In the genomic region with DNA sequence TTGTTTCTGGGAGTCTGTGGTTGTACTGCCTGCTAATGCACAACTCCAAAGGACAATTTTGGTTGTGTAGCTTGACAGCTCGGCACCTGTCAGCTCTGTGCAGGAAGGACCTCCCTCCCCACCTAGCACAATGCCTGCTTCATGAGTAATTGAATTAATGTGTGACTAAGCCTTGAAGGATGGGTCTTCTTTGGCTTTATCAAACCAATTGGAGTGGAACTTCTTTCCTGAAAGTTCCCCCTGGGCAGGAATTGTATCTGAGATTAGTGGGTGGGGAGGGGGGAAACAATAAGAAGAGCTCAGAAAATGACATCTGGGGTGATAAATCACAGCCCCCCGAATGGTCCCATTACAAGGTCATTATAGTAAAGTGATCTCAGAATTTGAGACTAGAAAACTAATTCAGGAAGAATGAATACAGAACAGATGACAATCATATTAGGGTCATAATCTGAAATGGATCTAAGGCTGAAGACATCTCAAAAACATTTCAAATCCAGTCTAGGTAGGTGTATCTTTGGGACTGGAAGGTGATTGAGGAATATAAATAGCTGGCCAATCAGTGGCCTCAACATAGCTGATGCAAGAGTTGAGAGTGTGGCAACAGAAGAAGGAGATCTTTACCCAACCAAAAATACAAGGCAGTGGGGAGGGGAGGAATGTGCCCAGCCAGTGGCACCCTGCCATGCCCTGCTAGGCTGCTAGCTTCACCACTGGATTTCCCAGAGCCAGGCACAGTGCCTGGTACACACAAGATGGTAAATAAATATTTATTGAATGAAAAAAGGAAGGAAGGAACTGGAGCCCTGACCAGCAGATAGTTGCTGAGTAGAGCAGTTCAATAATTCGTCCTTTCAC, we compare ENCODE assay signal across 1 cellular context.
TF ChIP-seq lines count a peak whose summit lies in the region.

No MANE protein-coding gene starts in this region.

TF ChIP-seq in HEK293, 187 proteins besides CTCF, POLR2A, EP300 and RAD21 (continued from another document):
- TF ChIP-seq, protein P1, sequence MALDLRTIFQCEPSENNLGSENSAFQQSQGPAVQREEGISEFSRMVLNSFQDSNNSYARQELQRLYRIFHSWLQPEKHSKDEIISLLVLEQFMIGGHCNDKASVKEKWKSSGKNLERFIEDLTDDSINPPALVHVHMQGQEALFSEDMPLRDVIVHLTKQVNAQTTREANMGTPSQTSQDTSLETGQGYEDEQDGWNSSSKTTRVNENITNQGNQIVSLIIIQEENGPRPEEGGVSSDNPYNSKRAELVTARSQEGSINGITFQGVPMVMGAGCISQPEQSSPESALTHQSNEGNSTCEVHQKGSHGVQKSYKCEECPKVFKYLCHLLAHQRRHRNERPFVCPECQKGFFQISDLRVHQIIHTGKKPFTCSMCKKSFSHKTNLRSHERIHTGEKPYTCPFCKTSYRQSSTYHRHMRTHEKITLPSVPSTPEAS (tag by site-specific recombination; IDR thresholded peaks at IDR 0.05), result no peak; the same call in 1 of the 2 replicates
- TF ChIP-seq ZNF621 (tag by site-specific recombination; IDR thresholded peaks at IDR 0.05) (no peak), REPIN1 (tag by site-specific recombination; IDR thresholded peaks at IDR 0.05; ENCODE audit: low read depth) (0 out of 2 replicates have a peak, but pooled peaks have one; percentile 3), ZIC2 (tag by site-specific recombination; IDR thresholded peaks at IDR 0.05) (peak; percentile 46), ZNF561 (tag by site-specific recombination; IDR thresholded peaks at IDR 0.05; ENCODE audit: borderline replicate concordance) (0 out of 2 replicates have a peak, but pooled peaks have one; percentile 44), ZNF23 (tag by site-specific recombination; IDR thresholded peaks at IDR 0.05; ENCODE audit: borderline replicate concordance) (no peak), ZNF341 (tag by site-specific recombination; IDR thresholded peaks at IDR 0.05; ENCODE audit: low read depth) (peak; percentile 83), ZNF404 (tag by site-specific recombination; IDR thresholded peaks at IDR 0.05) (no peak), ZNF24 (tag by site-specific recombination; IDR thresholded peaks at IDR 0.05) (peak; percentile 46; the same call in 1 of the 2 replicates), ZBTB8A (tag by site-specific recombination; IDR thresholded peaks at IDR 0.05) (peak; percentile 64; the same call in 1 of the 2 replicates), ZNF416 (tag by site-specific recombination; IDR thresholded peaks at IDR 0.05) (no peak), ZNF366 (tag by site-specific recombination; conservative IDR thresholded peaks at IDR 0.05) (peak; percentile 91), ZNF521 (tag by site-specific recombination; IDR thresholded peaks at IDR 0.05) (no peak), ZNF335 (tag by site-specific recombination; conservative IDR thresholded peaks at IDR 0.05) (peak; percentile 67), ZNF169 (tag by site-specific recombination; IDR thresholded peaks at IDR 0.05) (no peak), ZBTB21 (tag by site-specific recombination; IDR thresholded peaks at IDR 0.05) (peak; percentile 24; the same call in 1 of the 2 replicates), SP2 (tag by site-specific recombination; IDR thresholded peaks at IDR 0.05) (peak; percentile 24; the same call in 1 of the 2 replicates), ZBTB17 (tag by site-specific recombination; IDR thresholded peaks at IDR 0.05) (peak; percentile 88), FEZF1 (tag by site-specific recombination; IDR thresholded peaks at IDR 0.05) (peak; percentile 23; the same call in 1 of the 2 replicates), IKZF3 (tag by site-specific recombination; IDR thresholded peaks at IDR 0.05) (peak; percentile 32; the same call in 1 of the 2 replicates), ZSCAN23 (tag by site-specific recombination; IDR thresholded peaks at IDR 0.05) (no peak), ZNF132 (tag by site-specific recombination; IDR thresholded peaks at IDR 0.05; ENCODE audit: borderline replicate concordance) (no peak), ZNF670 (tag by site-specific recombination; IDR thresholded peaks at IDR 0.05; ENCODE audit: low read depth) (no peak), ZBTB1 (tag by site-specific recombination; IDR thresholded peaks at IDR 0.05) (no peak), ZEB2 (tag by site-specific recombination; IDR thresholded peaks at IDR 0.05) (peak; percentile 82)
- TF ChIP-seq, protein P2, sequence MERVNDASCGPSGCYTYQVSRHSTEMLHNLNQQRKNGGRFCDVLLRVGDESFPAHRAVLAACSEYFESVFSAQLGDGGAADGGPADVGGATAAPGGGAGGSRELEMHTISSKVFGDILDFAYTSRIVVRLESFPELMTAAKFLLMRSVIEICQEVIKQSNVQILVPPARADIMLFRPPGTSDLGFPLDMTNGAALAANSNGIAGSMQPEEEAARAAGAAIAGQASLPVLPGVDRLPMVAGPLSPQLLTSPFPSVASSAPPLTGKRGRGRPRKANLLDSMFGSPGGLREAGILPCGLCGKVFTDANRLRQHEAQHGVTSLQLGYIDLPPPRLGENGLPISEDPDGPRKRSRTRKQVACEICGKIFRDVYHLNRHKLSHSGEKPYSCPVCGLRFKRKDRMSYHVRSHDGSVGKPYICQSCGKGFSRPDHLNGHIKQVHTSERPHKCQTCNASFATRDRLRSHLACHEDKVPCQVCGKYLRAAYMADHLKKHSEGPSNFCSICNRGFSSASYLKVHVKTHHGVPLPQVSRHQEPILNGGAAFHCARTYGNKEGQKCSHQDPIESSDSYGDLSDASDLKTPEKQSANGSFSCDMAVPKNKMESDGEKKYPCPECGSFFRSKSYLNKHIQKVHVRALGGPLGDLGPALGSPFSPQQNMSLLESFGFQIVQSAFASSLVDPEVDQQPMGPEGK (tag by site-specific recombination; IDR thresholded peaks at IDR 0.05), result peak; percentile 60
- TF ChIP-seq, protein P3, sequence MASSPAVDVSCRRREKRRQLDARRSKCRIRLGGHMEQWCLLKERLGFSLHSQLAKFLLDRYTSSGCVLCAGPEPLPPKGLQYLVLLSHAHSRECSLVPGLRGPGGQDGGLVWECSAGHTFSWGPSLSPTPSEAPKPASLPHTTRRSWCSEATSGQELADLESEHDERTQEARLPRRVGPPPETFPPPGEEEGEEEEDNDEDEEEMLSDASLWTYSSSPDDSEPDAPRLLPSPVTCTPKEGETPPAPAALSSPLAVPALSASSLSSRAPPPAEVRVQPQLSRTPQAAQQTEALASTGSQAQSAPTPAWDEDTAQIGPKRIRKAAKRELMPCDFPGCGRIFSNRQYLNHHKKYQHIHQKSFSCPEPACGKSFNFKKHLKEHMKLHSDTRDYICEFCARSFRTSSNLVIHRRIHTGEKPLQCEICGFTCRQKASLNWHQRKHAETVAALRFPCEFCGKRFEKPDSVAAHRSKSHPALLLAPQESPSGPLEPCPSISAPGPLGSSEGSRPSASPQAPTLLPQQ (tag by site-specific recombination; IDR thresholded peaks at IDR 0.05), result 0 out of 2 replicates have a peak, but pooled peaks have one; percentile 55
- TF ChIP-seq, protein P4, sequence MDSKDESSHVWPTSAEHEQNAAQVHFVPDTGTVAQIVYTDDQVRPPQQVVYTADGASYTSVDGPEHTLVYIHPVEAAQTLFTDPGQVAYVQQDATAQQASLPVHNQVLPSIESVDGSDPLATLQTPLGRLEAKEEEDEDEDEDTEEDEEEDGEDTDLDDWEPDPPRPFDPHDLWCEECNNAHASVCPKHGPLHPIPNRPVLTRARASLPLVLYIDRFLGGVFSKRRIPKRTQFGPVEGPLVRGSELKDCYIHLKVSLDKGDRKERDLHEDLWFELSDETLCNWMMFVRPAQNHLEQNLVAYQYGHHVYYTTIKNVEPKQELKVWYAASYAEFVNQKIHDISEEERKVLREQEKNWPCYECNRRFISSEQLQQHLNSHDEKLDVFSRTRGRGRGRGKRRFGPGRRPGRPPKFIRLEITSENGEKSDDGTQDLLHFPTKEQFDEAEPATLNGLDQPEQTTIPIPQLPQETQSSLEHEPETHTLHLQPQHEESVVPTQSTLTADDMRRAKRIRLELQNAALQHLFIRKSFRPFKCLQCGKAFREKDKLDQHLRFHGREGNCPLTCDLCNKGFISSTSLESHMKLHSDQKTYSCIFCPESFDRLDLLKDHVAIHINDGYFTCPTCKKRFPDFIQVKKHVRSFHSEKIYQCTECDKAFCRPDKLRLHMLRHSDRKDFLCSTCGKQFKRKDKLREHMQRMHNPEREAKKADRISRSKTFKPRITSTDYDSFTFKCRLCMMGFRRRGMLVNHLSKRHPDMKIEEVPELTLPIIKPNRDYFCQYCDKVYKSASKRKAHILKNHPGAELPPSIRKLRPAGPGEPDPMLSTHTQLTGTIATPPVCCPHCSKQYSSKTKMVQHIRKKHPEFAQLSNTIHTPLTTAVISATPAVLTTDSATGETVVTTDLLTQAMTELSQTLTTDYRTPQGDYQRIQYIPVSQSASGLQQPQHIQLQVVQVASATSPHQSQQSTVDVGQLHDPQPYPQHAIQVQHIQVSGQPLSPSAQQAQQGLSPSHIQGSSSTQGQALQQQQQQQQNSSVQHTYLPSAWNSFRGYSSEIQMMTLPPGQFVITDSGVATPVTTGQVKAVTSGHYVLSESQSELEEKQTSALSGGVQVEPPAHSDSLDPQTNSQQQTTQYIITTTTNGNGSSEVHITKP (tag by site-specific recombination; IDR thresholded peaks at IDR 0.05), result peak; percentile 46
- TF ChIP-seq, protein P5, sequence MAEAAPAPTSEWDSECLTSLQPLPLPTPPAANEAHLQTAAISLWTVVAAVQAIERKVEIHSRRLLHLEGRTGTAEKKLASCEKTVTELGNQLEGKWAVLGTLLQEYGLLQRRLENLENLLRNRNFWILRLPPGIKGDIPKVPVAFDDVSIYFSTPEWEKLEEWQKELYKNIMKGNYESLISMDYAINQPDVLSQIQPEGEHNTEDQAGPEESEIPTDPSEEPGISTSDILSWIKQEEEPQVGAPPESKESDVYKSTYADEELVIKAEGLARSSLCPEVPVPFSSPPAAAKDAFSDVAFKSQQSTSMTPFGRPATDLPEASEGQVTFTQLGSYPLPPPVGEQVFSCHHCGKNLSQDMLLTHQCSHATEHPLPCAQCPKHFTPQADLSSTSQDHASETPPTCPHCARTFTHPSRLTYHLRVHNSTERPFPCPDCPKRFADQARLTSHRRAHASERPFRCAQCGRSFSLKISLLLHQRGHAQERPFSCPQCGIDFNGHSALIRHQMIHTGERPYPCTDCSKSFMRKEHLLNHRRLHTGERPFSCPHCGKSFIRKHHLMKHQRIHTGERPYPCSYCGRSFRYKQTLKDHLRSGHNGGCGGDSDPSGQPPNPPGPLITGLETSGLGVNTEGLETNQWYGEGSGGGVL (tag by site-specific recombination; IDR thresholded peaks at IDR 0.05), result peak; percentile 55; the same call in 1 of the 2 replicates
- TF ChIP-seq, protein P6, sequence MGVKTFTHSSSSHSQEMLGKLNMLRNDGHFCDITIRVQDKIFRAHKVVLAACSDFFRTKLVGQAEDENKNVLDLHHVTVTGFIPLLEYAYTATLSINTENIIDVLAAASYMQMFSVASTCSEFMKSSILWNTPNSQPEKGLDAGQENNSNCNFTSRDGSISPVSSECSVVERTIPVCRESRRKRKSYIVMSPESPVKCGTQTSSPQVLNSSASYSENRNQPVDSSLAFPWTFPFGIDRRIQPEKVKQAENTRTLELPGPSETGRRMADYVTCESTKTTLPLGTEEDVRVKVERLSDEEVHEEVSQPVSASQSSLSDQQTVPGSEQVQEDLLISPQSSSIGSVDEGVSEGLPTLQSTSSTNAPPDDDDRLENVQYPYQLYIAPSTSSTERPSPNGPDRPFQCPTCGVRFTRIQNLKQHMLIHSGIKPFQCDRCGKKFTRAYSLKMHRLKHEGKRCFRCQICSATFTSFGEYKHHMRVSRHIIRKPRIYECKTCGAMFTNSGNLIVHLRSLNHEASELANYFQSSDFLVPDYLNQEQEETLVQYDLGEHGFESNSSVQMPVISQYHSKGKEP (tag by site-specific recombination; IDR thresholded peaks at IDR 0.05), result no peak
- TF ChIP-seq, protein P7, sequence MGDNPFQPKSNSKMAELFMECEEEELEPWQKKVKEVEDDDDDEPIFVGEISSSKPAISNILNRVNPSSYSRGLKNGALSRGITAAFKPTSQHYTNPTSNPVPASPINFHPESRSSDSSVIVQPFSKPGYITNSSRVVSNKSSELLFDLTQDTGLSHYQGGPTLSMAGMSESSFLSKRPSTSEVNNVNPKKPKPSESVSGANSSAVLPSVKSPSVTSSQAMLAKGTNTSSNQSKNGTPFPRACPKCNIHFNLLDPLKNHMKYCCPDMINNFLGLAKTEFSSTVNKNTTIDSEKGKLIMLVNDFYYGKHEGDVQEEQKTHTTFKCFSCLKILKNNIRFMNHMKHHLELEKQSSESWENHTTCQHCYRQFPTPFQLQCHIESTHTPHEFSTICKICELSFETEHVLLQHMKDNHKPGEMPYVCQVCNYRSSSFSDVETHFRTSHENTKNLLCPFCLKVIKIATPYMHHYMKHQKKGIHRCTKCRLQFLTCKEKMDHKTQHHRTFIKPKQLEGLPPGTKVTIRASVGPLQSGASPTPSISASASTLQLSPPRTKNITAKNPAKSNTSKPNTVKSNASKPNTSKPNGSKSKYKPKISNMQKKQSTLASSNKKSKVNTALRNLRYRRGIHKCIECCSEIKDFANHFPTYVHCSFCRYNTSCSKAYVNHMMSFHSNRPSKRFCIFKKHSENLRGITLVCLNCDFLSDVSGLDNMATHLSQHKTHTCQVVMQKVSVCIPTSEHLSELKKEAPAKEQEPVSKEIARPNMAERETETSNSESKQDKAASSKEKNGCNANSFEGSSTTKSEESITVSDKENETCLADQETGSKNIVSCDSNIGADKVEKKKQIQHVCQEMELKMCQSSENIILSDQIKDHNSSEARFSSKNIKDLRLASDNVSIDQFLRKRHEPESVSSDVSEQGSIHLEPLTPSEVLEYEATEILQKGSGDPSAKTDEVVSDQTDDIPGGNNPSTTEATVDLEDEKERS (tag by site-specific recombination; IDR thresholded peaks at IDR 0.05), result no peak
- TF ChIP-seq, protein P8, sequence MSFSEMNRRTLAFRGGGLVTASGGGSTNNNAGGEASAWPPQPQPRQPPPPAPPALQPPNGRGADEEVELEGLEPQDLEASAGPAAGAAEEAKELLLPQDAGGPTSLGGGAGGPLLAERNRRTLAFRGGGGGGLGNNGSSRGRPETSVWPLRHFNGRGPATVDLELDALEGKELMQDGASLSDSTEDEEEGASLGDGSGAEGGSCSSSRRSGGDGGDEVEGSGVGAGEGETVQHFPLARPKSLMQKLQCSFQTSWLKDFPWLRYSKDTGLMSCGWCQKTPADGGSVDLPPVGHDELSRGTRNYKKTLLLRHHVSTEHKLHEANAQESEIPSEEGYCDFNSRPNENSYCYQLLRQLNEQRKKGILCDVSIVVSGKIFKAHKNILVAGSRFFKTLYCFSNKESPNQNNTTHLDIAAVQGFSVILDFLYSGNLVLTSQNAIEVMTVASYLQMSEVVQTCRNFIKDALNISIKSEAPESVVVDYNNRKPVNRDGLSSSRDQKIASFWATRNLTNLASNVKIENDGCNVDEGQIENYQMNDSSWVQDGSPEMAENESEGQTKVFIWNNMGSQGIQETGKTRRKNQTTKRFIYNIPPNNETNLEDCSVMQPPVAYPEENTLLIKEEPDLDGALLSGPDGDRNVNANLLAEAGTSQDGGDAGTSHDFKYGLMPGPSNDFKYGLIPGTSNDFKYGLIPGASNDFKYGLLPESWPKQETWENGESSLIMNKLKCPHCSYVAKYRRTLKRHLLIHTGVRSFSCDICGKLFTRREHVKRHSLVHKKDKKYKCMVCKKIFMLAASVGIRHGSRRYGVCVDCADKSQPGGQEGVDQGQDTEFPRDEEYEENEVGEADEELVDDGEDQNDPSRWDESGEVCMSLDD (tag by site-specific recombination; IDR thresholded peaks at IDR 0.05), result no peak
